Comparison of ENCODE assay signal across 8 cellular contexts in the genomic region with DNA sequence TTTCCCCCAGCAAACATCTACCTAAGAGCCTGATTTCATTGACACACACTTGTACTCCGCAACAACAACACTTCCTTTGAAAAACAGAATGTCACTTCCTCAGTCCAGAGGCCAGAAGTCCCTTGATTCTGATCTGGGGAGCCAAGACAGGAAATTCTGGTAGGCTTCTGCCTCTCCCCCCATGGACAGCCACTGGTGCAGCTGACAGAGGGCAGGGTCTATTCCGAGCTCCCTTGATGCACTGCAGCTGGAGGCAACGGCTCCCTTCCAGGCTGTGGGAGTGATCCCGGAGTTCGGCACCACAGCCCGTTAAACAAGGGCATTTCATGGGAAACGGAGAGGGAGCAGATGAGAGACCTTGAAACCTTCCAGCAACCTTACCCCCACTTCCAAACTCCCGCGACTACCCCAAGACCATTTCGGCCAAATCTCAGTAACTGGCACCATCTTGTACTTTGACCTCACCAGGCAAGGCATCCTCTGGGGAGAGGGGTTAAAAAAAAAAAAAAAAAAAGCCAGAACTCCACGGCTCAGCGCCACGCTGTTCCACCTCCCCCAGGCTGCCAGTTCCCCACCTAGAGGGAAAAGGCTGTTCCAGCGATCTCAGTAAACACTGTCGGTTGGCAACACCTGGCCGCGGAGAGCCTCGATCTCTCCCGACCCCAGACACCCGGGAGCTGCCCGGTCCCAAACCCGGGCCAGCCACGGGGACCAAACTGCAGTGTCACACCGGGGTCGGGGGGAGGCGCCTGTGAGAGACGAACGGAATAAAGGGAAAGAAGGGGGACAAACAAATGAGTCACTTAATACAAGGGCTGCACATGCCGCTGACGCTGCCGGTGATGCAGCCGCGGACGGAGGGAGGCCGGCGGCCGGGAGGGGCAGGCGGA. TPM values are rescaled to one million over a fixed set of nuclear protein-coding genes. Genes with fewer than 3 reads are reported as not detected.
A peak's percentile ranks its signal among the peaks of the same experiment; 100 is the strongest.
DNase-seq lines count a peak whose midpoint lies in the region; ATAC-seq and TF ChIP-seq lines count a peak whose summit lies in the region.

No MANE protein-coding gene starts in this region.

- H3K27ac ChIP-seq in OCI-LY3 (ENCODE audit: low read length) = peak overlapping the region; percentile 15

- H3K4me3 ChIP-seq in OCI-LY3 (ENCODE audit: low read length) (peak overlapping the region; percentile 76), epithelial cell of proximal tubule (ENCODE audit: low read depth, low read length) (peak overlapping the region; percentile 64)

- H2AFZ ChIP-seq in OCI-LY3 (ENCODE audit: low read depth, low read length) = peak overlapping the region; percentile 41; the same call in 1 of the 2 replicates

- H3K27me3 ChIP-seq in OCI-LY3 (ENCODE audit: low read depth, low read length) = no peaks in the 10 kb centered on the region

- peaks cover 48% of the 10 kb centered on the region for H3K4me1 ChIP-seq in OCI-LY3 (ENCODE audit: low read length)

- no peaks in the 10 kb centered on the region for H3K9me3 ChIP-seq in OCI-LY3 (ENCODE audit: insufficient read depth, low read length)

- H3K79me2 ChIP-seq in OCI-LY3 (ENCODE audit: low read length) = peaks cover 12% of the 10 kb centered on the region; the same call in 1 of the 2 replicates

- H4K20me1 ChIP-seq in OCI-LY3 (ENCODE audit: insufficient read depth, low read length) = peaks cover 4% of the 10 kb centered on the region; the same call in 1 of the 2 replicates

- peak; percentile 50 for ATAC-seq in GM21515 (IDR thresholded peaks at IDR 0.05; ENCODE audit: unreplicated experiment)

- TF ChIP-seq CTCF in OCI-LY3 (IDR thresholded peaks at IDR 0.05; ENCODE audit: low read depth, low read length) (peak; percentile 58), epithelial cell of proximal tubule (conservative IDR thresholded peaks at IDR 0.05; ENCODE audit: low read depth, low read length) (peak; percentile 47)

- peak overlapping the region; percentile 80 for H3K4me2 ChIP-seq in OCI-LY3 (ENCODE audit: low read length)

- peak overlapping the region; percentile 70 for H3K9ac ChIP-seq in OCI-LY3 (ENCODE audit: low read length)

- DNase-seq in COLO829 (ENCODE audit: low spot score) (peak; percentile 52), HuH-7 (ENCODE audit: low spot score) (peak; percentile 68), activated T-cell treated with anti-CD3 and anti-CD28 coated beads for 24 hours (ENCODE audit: low read depth) (peak; percentile 69), epithelial cell of proximal tubule (ENCODE audit: low read depth) (no peak), mucosa of gallbladder (ENCODE audit: low spot score) (peak; percentile 85)
- DNase-seq in stimulated activated CD8-positive, alpha-beta memory T cell treated with anti-CD3 and anti-CD28 coated beads, Interleukin-4, amount 100 ng/mL, for 24 hours (ENCODE audit: low read depth) = peak; percentile 53

- no peaks in the 10 kb centered on the region for H3K36me3 ChIP-seq in OCI-LY3 (replicated peaks; ENCODE audit: low read depth, low read length)

RNA-seq across cellular contexts. Expression of gene GAB2, which starts 1.1 kb away (rescaled TPM):
- total RNA-seq in epithelial cell of proximal tubule (11.7 and 15.0 TPM in 2 replicates), mucosa of gallbladder (25.9 TPM)
